Comparison of ENCODE assay signal across 8 cellular contexts in the genomic region with DNA sequence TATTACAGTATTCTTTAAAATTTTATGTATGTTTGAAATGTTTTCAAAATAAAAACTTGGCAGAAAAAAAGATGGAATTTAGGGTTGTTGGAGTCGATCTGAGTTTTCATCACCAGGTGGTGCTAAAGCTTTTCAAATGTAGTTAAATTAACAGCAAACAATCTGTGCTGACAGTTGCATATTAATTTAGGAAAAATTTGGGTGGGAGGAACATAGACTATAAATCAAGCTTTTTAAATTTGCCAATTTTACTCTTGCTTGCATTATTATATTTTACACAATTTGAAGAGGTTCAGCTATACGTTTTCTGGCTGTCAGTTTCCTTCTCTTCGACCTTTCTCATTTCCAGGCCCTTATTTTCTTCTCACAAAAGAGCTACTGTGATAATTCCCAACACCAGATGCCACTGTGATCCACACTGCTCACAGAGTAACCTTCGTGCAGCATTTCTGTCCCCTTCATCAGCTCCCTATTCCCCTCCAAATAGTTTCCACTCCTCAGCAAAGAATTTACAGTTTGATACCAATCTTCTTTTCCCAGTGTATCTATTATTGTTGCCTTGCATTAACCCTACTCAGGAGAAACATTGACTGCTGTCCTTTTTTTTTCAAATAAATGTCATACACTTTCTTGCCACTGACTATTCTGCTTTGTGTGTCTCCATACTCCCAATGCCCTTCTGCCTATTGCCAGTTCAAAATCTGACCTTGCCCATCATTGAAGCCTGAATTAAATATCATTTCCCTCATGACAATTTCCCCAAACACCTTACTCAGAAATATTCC. TPM values are rescaled to one million over a fixed set of nuclear protein-coding genes. Genes with fewer than 3 reads are reported as not detected.
DNase-seq lines count a peak whose midpoint lies in the region; ATAC-seq and TF ChIP-seq lines count a peak whose summit lies in the region.

No MANE protein-coding gene starts in this region.

- H3K9me3 Mint-ChIP-seq in chondrocyte (ENCODE audit: low read depth), result no peaks in the 10 kb centered on the region
- H3K9me3 Mint-ChIP-seq in activated T-helper 1 cell treated with anti-CD3 and anti-CD28 coated beads, Interleukin-12 subunit alpha, Interleukin-12 subunit beta, Interleukin-2, Interleukin-4 antibody, amounts not matched to agents 30 ng/mL and 10 ng/mL and 1 ng/mL, durations not matched to agents 14 hours and 24 hours and 36 hours, result no peaks in the 10 kb centered on the region

- H3K4me1 ChIP-seq in mesenchymal stem cell (ENCODE audit: control insufficient read depth, insufficient read depth, low read depth, low read length), result no peaks in the 10 kb centered on the region

- peak; percentile 29 for DNase-seq in A172 (ENCODE audit: low spot score)
- no peak for DNase-seq in GM06990 (ENCODE audit: extremely low read depth, insufficient read length)
- DNase-seq in NCI-H2227 treated with DMSO at 0.1 percent for 48 hours (lab: John Stamatoyannopoulos, UW), result peak; percentile 16
- DNase-seq in chondrocyte (ENCODE audit: low spot score), result no peak
- peak; percentile 49 for DNase-seq in mesenchymal stem cell
- no peak for DNase-seq in activated T-helper 1 cell treated with anti-CD3 and anti-CD28 coated beads, Interleukin-12 subunit alpha, Interleukin-12 subunit beta, Interleukin-2, Interleukin-4 antibody, amounts not matched to agents 30 ng/mL and 10 ng/mL and 1 ng/mL, durations not matched to agents 14 hours and 24 hours and 36 hours (ENCODE audit: low spot score)

- H3K79me1 ChIP-seq in mesenchymal stem cell (replicated peaks; ENCODE audit: low read length, poor library complexity, severe bottlenecking), result no peaks in the 10 kb centered on the region

- no peak overlapping the region for H3K4me3 Mint-ChIP-seq in chondrocyte (ENCODE audit: unreplicated experiment)
- H3K4me3 Mint-ChIP-seq in activated T-helper 1 cell treated with anti-CD3 and anti-CD28 coated beads, Interleukin-12 subunit alpha, Interleukin-12 subunit beta, Interleukin-2, Interleukin-4 antibody, amounts not matched to agents 30 ng/mL and 10 ng/mL and 1 ng/mL, durations not matched to agents 14 hours and 24 hours and 36 hours, result no peak overlapping the region

- no peak for ATAC-seq in GM18909 (IDR thresholded peaks at IDR 0.05; ENCODE audit: poor library complexity, unreplicated experiment)
- no peak for ATAC-seq in HG03457 (IDR thresholded peaks at IDR 0.05; ENCODE audit: unreplicated experiment)

- intact Hi-C loops in activated T-helper 1 cell treated with anti-CD3 and anti-CD28 coated beads, Interleukin-12 subunit alpha, Interleukin-12 subunit beta, Interleukin-2, Interleukin-4 antibody, amounts not matched to agents 30 ng/mL and 10 ng/mL and 1 ng/mL, durations not matched to agents 14 hours and 24 hours and 36 hours (cut with micrococcal nuclease), result loop anchor here (1.0 to 10.0 kb wide), 7 partner anchors 223 to 1705 kb away; partner anchors contain the start of gene TNIK

- H4K91ac ChIP-seq in mesenchymal stem cell (ENCODE audit: low read length), result no peak overlapping the region

- H3K36me3 Mint-ChIP-seq in chondrocyte (ENCODE audit: low read depth), result no peaks in the 10 kb centered on the region
- H3K36me3 Mint-ChIP-seq in activated T-helper 1 cell treated with anti-CD3 and anti-CD28 coated beads, Interleukin-12 subunit alpha, Interleukin-12 subunit beta, Interleukin-2, Interleukin-4 antibody, amounts not matched to agents 30 ng/mL and 10 ng/mL and 1 ng/mL, durations not matched to agents 14 hours and 24 hours and 36 hours (ENCODE audit: low read depth), result no peaks in the 10 kb centered on the region

- H3K36me3 ChIP-seq in GM06990 (ENCODE audit: control insufficient read depth, insufficient read depth, low read length) (no peaks in the 10 kb centered on the region), mesenchymal stem cell (ENCODE audit: control insufficient read depth in 1 of 2, insufficient read depth in 2 of 2, low read depth in 1 of 2, low read length in 2 of 2) (no peaks in the 10 kb centered on the region)

- H2BK12ac ChIP-seq in mesenchymal stem cell (ENCODE audit: low read length in 2 of 2), result no peak overlapping the region

- WGBS in mesenchymal stem cell, result 36% methylated on average over 4 of the region's 4 CpGs

- no peak overlapping the region for H2AK5ac ChIP-seq in mesenchymal stem cell (ENCODE audit: low read length, severe bottlenecking)

- H3K18ac ChIP-seq in mesenchymal stem cell (ENCODE audit: low read depth in 1 of 2, low read length in 2 of 2), result no peak overlapping the region

- no peak overlapping the region for H2BK5ac ChIP-seq in mesenchymal stem cell (ENCODE audit: low read depth, low read length, poor library complexity, severe bottlenecking)

- H3K27ac Mint-ChIP-seq in chondrocyte (ENCODE audit: unreplicated experiment), result no peak overlapping the region
- H3K27ac Mint-ChIP-seq in activated T-helper 1 cell treated with anti-CD3 and anti-CD28 coated beads, Interleukin-12 subunit alpha, Interleukin-12 subunit beta, Interleukin-2, Interleukin-4 antibody, amounts not matched to agents 30 ng/mL and 10 ng/mL and 1 ng/mL, durations not matched to agents 14 hours and 24 hours and 36 hours, result no peak overlapping the region

- no peak overlapping the region for H3K14ac ChIP-seq in mesenchymal stem cell (ENCODE audit: low read length in 2 of 2)

- peak overlapping the region; percentile 53 for H3K27ac ChIP-seq in mesenchymal stem cell (ENCODE audit: low read length, poor library complexity, severe bottlenecking)

- no peak overlapping the region for H4K8ac ChIP-seq in mesenchymal stem cell (ENCODE audit: low read length)

- H3K9me3 ChIP-seq in mesenchymal stem cell (ENCODE audit: control insufficient read depth, low read length), result no peaks in the 10 kb centered on the region

- H2AFZ ChIP-seq in mesenchymal stem cell (ENCODE audit: low read depth, low read length), result no peak overlapping the region

- H3K4me2 ChIP-seq in mesenchymal stem cell (ENCODE audit: low read length, poor library complexity, severe bottlenecking), result no peak overlapping the region

- no peaks in the 10 kb centered on the region for H3K27me3 ChIP-seq in GM06990 (replicated peaks; ENCODE audit: control insufficient read depth, insufficient read depth, low read length)
- H3K27me3 ChIP-seq in mesenchymal stem cell (ENCODE audit: control insufficient read depth in 1 of 2, insufficient read depth in 1 of 2, low read length in 2 of 2), result no peaks in the 10 kb centered on the region

- H3K4ac ChIP-seq in mesenchymal stem cell (ENCODE audit: low read depth in 1 of 2, low read length in 2 of 2), result no peak overlapping the region

- H3K4me1 Mint-ChIP-seq in chondrocyte (ENCODE audit: low read depth), result peaks cover 5% of the 10 kb centered on the region
- H3K4me1 Mint-ChIP-seq in activated T-helper 1 cell treated with anti-CD3 and anti-CD28 coated beads, Interleukin-12 subunit alpha, Interleukin-12 subunit beta, Interleukin-2, Interleukin-4 antibody, amounts not matched to agents 30 ng/mL and 10 ng/mL and 1 ng/mL, durations not matched to agents 14 hours and 24 hours and 36 hours (ENCODE audit: low read depth), result no peaks in the 10 kb centered on the region

- H3K9ac ChIP-seq in mesenchymal stem cell (ENCODE audit: low read length), result no peak overlapping the region

- no peaks in the 10 kb centered on the region for H3K27me3 Mint-ChIP-seq in chondrocyte (ENCODE audit: low read depth)
- peaks cover 13% of the 10 kb centered on the region for H3K27me3 Mint-ChIP-seq in activated T-helper 1 cell treated with anti-CD3 and anti-CD28 coated beads, Interleukin-12 subunit alpha, Interleukin-12 subunit beta, Interleukin-2, Interleukin-4 antibody, amounts not matched to agents 30 ng/mL and 10 ng/mL and 1 ng/mL, durations not matched to agents 14 hours and 24 hours and 36 hours (ENCODE audit: insufficient read depth)

- TF ChIP-seq CTCF in GM06990 (IDR thresholded peaks at IDR 0.05; ENCODE audit: insufficient read depth, low read length, poor library complexity, severe bottlenecking), result peak; percentile 39
- TF ChIP-seq CTCF in chondrocyte (IDR thresholded peaks at IDR 0.05), result peak; percentile 96

- H3K23ac ChIP-seq in mesenchymal stem cell (ENCODE audit: low read length in 2 of 2), result no peak overlapping the region

- H3K4me3 ChIP-seq in GM06990 (replicated peaks; ENCODE audit: low read depth, low read length), result no peak overlapping the region
- H3K4me3 ChIP-seq in mesenchymal stem cell (ENCODE audit: insufficient read depth in 1 of 2, low read depth in 1 of 2, low read length in 2 of 2), result no peak overlapping the region

- H2BK120ac ChIP-seq in mesenchymal stem cell (ENCODE audit: low read depth, low read length), result no peak overlapping the region

- H2BK15ac ChIP-seq in mesenchymal stem cell (ENCODE audit: low read depth, poor library complexity, severe bottlenecking), result no peak overlapping the region

RNA-seq across cellular contexts. Expression of gene EIF5A2, which starts 53.4 kb away (rescaled TPM):
- total RNA-seq in A172 (2014; rRNA removed; shearing (Covaris generic)), result 13.0 and 35.8 TPM in 2 replicates
- 24.0 to 31.5 TPM (median 31.2 TPM) in 3 replicates for total RNA-seq in chondrocyte
- polyA plus RNA-seq in mesenchymal stem cell (2013, experiment 1 of 2), result 7.9 TPM
- polyA plus RNA-seq in mesenchymal stem cell (2013, experiment 2 of 2), result 10.5 TPM
- total RNA-seq in activated T-helper 1 cell treated with anti-CD3 and anti-CD28 coated beads, Interleukin-12 subunit alpha, Interleukin-12 subunit beta, Interleukin-2, Interleukin-4 antibody, amounts not matched to agents 30 ng/mL and 10 ng/mL and 1 ng/mL, durations not matched to agents 14 hours and 24 hours and 36 hours, result 8.1 and 10.5 TPM in 2 replicates

Comparison
In these comparisons a context has a peak if more than half of its experiments do, and no peak if none do; other contexts are left out.
1. DNase-seq: peak in A172 (single experiment), NCI-H2227 treated with DMSO at 0.1 percent for 48 hours (single experiment) and mesenchymal stem cell (single experiment); none in GM06990 (single experiment), chondrocyte (single experiment) and activated T-helper 1 cell treated with anti-CD3 and anti-CD28 coated beads, Interleukin-12 subunit alpha, Interleukin-12 subunit beta, Interleukin-2, Interleukin-4 antibody, amounts not matched to agents 30 ng/mL and 10 ng/mL and 1 ng/mL, durations not matched to agents 14 hours and 24 hours and 36 hours (single experiment).